17 cellular contexts compared by ENCODE assay signal in genomic region chrX:128287693-128288092, GRCh38.
DNase-seq lines count a peak whose midpoint lies in the region; ATAC-seq and TF ChIP-seq lines count a peak whose summit lies in the region.
"Had no signal": no experiment of that assay in that cellular context is flagged by ENCODE, and none has a peak within 500 bp of the region (broad histone marks: within the 10 kb centered on the region; RNA-seq: fewer than 3 reads in every experiment).

No MANE protein-coding gene starts in this region.

- H3K4me1 ChIP-seq in mammary epithelial cell (ENCODE audit: insufficient read depth, low read length) = no peaks in the 10 kb centered on the region
- no peaks in the 10 kb centered on the region for H3K4me1 ChIP-seq in heart left ventricle
- H3K4me1 ChIP-seq: BLaER1, Caco-2 had no signal

- no peak for TF ChIP-seq POLR2A in heart left ventricle (IDR thresholded peaks at IDR 0.05)

- intact Hi-C loops in MCF 10A (cut with micrococcal nuclease) (no loop called here), mammary epithelial cell (cut with micrococcal nuclease) (no loop called here), heart left ventricle (cut with DNase I) (no loop called here)

- H3K36me3 ChIP-seq in mammary epithelial cell (ENCODE audit: insufficient read depth, low read length) (no peaks in the 10 kb centered on the region), heart left ventricle (no peaks in the 10 kb centered on the region)
- H3K36me3 ChIP-seq: BLaER1 had no signal

- H3K4me2 ChIP-seq in mammary epithelial cell (ENCODE audit: insufficient read depth, low read depth, low read length) = no peak overlapping the region
- H3K4me2 ChIP-seq: BLaER1, GM23338 had no signal

- TF ChIP-seq CTCF in MCF 10A (IDR thresholded peaks at IDR 0.05; ENCODE audit: unreplicated experiment) (no peak), mammary epithelial cell (conservative IDR thresholded peaks at IDR 0.05 in 1 of 2, IDR thresholded peaks at IDR 0.05 in 1 of 2; ENCODE audit: extremely low read depth in 1 of 2, insufficient read depth in 1 of 2, low read depth in 1 of 2, low read length in 2 of 2) (no peak), heart left ventricle (IDR thresholded peaks at IDR 0.05) (no peak)

- in situ Hi-C loops in mammary epithelial cell (cut with MboI; ENCODE audit: low sequenced_read_pairs in 2 of 2) = no loop called here

- H3K27ac ChIP-seq in mammary epithelial cell (ENCODE audit: insufficient read depth, low read depth, low read length) = no peak overlapping the region
- H3K27ac ChIP-seq in heart left ventricle = no peak overlapping the region
- H3K27ac ChIP-seq: 22Rv1, BLaER1 had no signal

- H3K79me2 ChIP-seq in mammary epithelial cell (ENCODE audit: insufficient read depth, low read length) = no peaks in the 10 kb centered on the region

- CTCF ChIA-PET in MCF 10A (lab: Yijun Ruan, JAX) = no interaction called here
- CTCF ChIA-PET in mammary epithelial cell (lab: Charles Lee; ENCODE audit: low non-redundant PET) = no interaction called here

- POLR2A ChIA-PET in MCF 10A (lab: Yijun Ruan, JAX) = no interaction called here

- no peak overlapping the region for H2AFZ ChIP-seq in mammary epithelial cell (ENCODE audit: low read depth, low read length)
- H2AFZ ChIP-seq: GM23338 had no signal

- BruUV-seq in MCF 10A (replicated peaks; lab: Mats Ljungman, UMichigan) (no TSS peak), mammary epithelial cell (replicated peaks; lab: Mats Ljungman, UMichigan) (no TSS peak)

- peak; percentile 41 for DNase-seq in MCF 10A (ENCODE audit: unreplicated experiment)
- DNase-seq in mammary epithelial cell = no peak
- peak; percentile 0 for DNase-seq in OCI-M1 (lab: John Stamatoyannopoulos, UW)
- no peak for DNase-seq in midbrain (lab: John Stamatoyannopoulos, UW)
- no peak for DNase-seq in heart left ventricle
- DNase-seq in superior temporal gyrus (ENCODE audit: extremely low spot score) = no peak
- DNase-seq: AML-193; Caco-2; CD8-positive, alpha-beta memory T cell; DMS53; GF-D8; H7 had no signal

- no peaks in the 10 kb centered on the region for H4K20me1 ChIP-seq in mammary epithelial cell (ENCODE audit: insufficient read depth, low read length)
- H4K20me1 ChIP-seq: BLaER1 had no signal

- H3K27me3 ChIP-seq in mammary epithelial cell (ENCODE audit: insufficient read depth, low read length) = no peaks in the 10 kb centered on the region
- no peaks in the 10 kb centered on the region for H3K27me3 ChIP-seq in heart left ventricle

- H3K27me3 Mint-ChIP-seq in MCF 10A (ENCODE audit: insufficient read depth, unreplicated experiment) = no peaks in the 10 kb centered on the region

- dilution Hi-C loops in mammary epithelial cell (cut with HindIII; ENCODE audit: low sequenced_read_pairs) = no loop called here

- WGBS in mammary epithelial cell (ENCODE audit: low coverage, missing lambda C conversion rate) = no CpG with 5 or more reads among the region's 1 CpG
- WGBS in heart left ventricle, 4 donors = 82 to 93% (median 84%) methylated on average over 1 of the region's 1 CpG; no CpG with 5 or more reads in 1 of the 4 donors

- H3K27ac Mint-ChIP-seq in MCF 10A (ENCODE audit: low read depth, unreplicated experiment) = no peak overlapping the region
- H3K27ac Mint-ChIP-seq: CD8-positive, alpha-beta memory T cell; GM23338 had no signal

- H3K4me1 Mint-ChIP-seq in MCF 10A (ENCODE audit: insufficient read depth, unreplicated experiment) = no peaks in the 10 kb centered on the region
- H3K4me1 Mint-ChIP-seq: CD8-positive, alpha-beta memory T cell; GM23338 had no signal

- H3K9ac ChIP-seq in mammary epithelial cell (ENCODE audit: insufficient read depth, low read length) = no peak overlapping the region
- H3K9ac ChIP-seq: BLaER1 had no signal

- peaks cover 7% of the 10 kb centered on the region for H3K9me3 Mint-ChIP-seq in MCF 10A (ENCODE audit: unreplicated experiment)

- H3K4me3 ChIP-seq in mammary epithelial cell (replicated peaks in 1 of 3; ENCODE audit: insufficient read depth in 1 of 3, low read depth in 2 of 3, low read length in 3 of 3) (no peak overlapping the region), heart left ventricle (no peak overlapping the region)
- H3K4me3 ChIP-seq: BLaER1, GM23338 had no signal

- H3K9me3 ChIP-seq in mammary epithelial cell (replicated peaks; ENCODE audit: insufficient read depth, low read length) = no peaks in the 10 kb centered on the region
- peaks cover 0 to 4% (median 0%) of the 10 kb centered on the region in 12 donors for H3K9me3 ChIP-seq in heart left ventricle
- H3K9me3 ChIP-seq: Caco-2 had no signal

- no peak overlapping the region for H3K4me3 Mint-ChIP-seq in MCF 10A (ENCODE audit: unreplicated experiment)
- H3K4me3 Mint-ChIP-seq: CD8-positive, alpha-beta memory T cell; GM23338 had no signal

- H3K36me3 Mint-ChIP-seq in MCF 10A (ENCODE audit: insufficient read depth, unreplicated experiment) = no peaks in the 10 kb centered on the region
- H3K36me3 Mint-ChIP-seq: CD8-positive, alpha-beta memory T cell had no signal

- peak; percentile 67 for ATAC-seq in esophagus mucosa
- ATAC-seq in heart left ventricle = no peak
- ATAC-seq: GM23338, HepG2 had no signal

Comparison
In these comparisons a context has a peak if more than half of its experiments do, and no peak if none do; other contexts are left out.
1. DNase-seq: peak in MCF 10A (single experiment) and OCI-M1 (single experiment); none in mammary epithelial cell (single experiment), midbrain (single experiment), heart left ventricle (0 of 5) and superior temporal gyrus (single experiment).